Comparison of ENCODE assay signal across 8 cellular contexts in the genomic region with DNA sequence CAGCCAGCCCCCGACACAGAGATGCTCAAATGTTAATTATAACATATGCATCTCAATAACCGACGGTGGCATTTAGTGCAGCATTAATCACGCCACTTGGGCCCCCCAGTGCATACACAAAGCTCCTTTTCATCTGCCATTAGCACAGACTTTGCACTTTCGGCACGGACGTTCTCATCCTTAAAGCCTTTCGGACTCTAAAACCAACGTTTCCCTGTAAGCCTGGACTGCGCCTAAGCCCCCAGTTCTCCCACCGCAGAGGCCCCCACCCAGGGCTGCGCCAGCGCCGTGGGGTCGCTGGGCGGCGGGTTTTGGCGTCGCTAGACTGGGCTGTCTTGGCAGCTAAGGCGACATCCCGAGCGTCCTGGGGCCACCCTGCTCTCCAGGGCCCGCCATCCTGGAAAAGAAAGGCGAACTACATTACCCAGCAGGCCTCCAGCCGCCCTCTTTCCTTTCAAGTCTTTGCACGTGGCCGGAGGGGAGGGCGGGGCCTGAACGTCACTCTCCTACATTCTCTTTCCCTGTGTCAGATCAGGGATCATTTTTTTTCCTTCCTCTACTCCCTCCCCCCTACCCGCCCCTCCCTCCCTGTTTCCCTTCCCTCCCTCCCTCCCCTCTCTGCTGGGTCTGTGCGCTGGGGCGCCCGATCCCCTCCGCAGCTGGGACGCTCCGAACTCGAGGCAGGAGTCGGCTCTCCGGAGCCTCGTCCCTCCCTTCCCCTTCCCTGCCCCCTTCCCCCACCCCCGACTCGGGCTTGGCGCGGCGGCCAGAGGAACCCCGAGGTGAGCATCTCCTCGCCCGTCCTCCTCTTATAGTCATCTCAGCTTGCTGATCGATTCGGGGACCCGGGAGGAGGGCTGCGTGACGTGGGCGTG.
DNase-seq lines count a peak whose midpoint lies in the region; ATAC-seq and TF ChIP-seq lines count a peak whose summit lies in the region.

Gene CTIF (plus strand): TSS at position 501 of the 875 bp plus-strand sequence. CDS start 80,535 bp downstream, outside the sequence.

- TF ChIP-seq CTCF in coronary artery (IDR thresholded peaks at IDR 0.05), result no peak

- peak; percentile 79 for ATAC-seq in GM19043 (IDR thresholded peaks at IDR 0.05; ENCODE audit: low read depth, unreplicated experiment)
- peak; percentile 81 for ATAC-seq in HG03342 (IDR thresholded peaks at IDR 0.05; ENCODE audit: unreplicated experiment)

- H3K4me3 ChIP-seq in coronary artery, result peak within 1 kb of the TSS; percentile 96

- DNase-seq in Ammon's horn (ENCODE audit: low spot score) (peak; percentile 99), NCI-H446 (lab: John Stamatoyannopoulos, UW) (peak; percentile 94), coronary artery (ENCODE audit: low spot score) (peak; percentile 98), kidney tubule cell (ENCODE audit: low spot score) (peak; percentile 96)
- DNase-seq in activated CD4-positive, alpha-beta T cell treated with anti-CD3 and anti-CD28 coated beads for 24 hours (ENCODE audit: low read depth in 2 of 2), result peak; percentile 50 to 65
- DNase-seq in stimulated activated CD4-positive, alpha-beta T cell treated with anti-CD3 and anti-CD28 coated beads, Interleukin-15, amount 100 ng/mL, for 24 hours, result peak; percentile 86

- peak within 1 kb of the TSS; percentile 86 to 98 for H3K27ac ChIP-seq in coronary artery

Comparison
In these comparisons a context has a peak if more than half of its experiments do, and no peak if none do; other contexts are left out.
1. Peak in every context shown above with its lines: DNase-seq, ATAC-seq, H3K4me3 ChIP-seq and H3K27ac ChIP-seq.